11 cellular contexts compared by ENCODE assay signal in genomic region chr18:78979682-78980278, GRCh38. TPM values are rescaled to one million over a fixed set of nuclear protein-coding genes. Genes with fewer than 3 reads are reported as not detected.
DNase-seq lines count a peak whose midpoint lies in the region; FAIRE-seq and TF ChIP-seq lines count a peak whose summit lies in the region.
"Had no signal": no experiment of that assay in that cellular context is flagged by ENCODE, and none has a peak within 500 bp of the region (broad histone marks: within the 10 kb centered on the region; RNA-seq: fewer than 3 reads in every experiment).

Gene SALL3, plus strand, starts transcription at chr18:78979818. Its CDS starts 457 bp downstream, at chr18:78980275.

- no peak within 1 kb of the TSS for H3K27ac Mint-ChIP-seq in nephron progenitor cell

- H3K23me2 ChIP-seq in H1 (ENCODE audit: low read depth, low read length): peaks cover 22% of the 10 kb centered on the region

- H3K27me3 ChIP-seq in HUES6 (ENCODE audit: control insufficient read depth, insufficient read depth, low read length) (peaks cover 42% of the 10 kb centered on the region), H1 (replicated peaks in 1 of 4; ENCODE audit: control insufficient read depth in 3 of 4, extremely low read depth in 1 of 4, insufficient read depth in 3 of 4, low read length in 3 of 4) (peaks cover 28 to 42% (median 38%) of the 10 kb centered on the region in 4 experiments)

- H2AFZ ChIP-seq in H1 (ENCODE audit: low read length): no peak within 1 kb of the TSS

- no peaks in the 10 kb centered on the region for H3K9me3 Mint-ChIP-seq in nephron progenitor cell
- H3K9me3 Mint-ChIP-seq: activated CD4-positive, alpha-beta memory T cell treated with anti-CD3 and anti-CD28 coated beads, Interleukin-2, amount 10 ng/mL, durations not matched to agents 7 days and 5 days had no signal

- H3K14ac ChIP-seq in H1 (ENCODE audit: insufficient read length): no peak within 1 kb of the TSS

- TF ChIP-seq CTCF in H1 (IDR thresholded peaks at IDR 0.05; ENCODE audit: control extremely low read depth in 1 of 3, insufficient read depth in 1 of 3, low read depth in 1 of 3, low read length in 3 of 3) (no peak), nephron progenitor cell (IDR thresholded peaks at IDR 0.05) (no peak)

- H3K56ac ChIP-seq in H1 (replicated peaks; ENCODE audit: insufficient read length, low read depth, low read length): no peak within 1 kb of the TSS

- peak within 1 kb of the TSS; percentile 38 for H4K5ac ChIP-seq in H1 (ENCODE audit: insufficient read length, low read depth, low read length)

- no peak within 1 kb of the TSS for H2BK20ac ChIP-seq in H1 (ENCODE audit: low read length)

- peaks cover 40% of the 10 kb centered on the region for H3K27me3 Mint-ChIP-seq in nephron progenitor cell (ENCODE audit: low read depth, poor library complexity)

- H2AK5ac ChIP-seq in H1 (ENCODE audit: low read depth, low read length): no peak within 1 kb of the TSS

- TF ChIP-seq RAD21 in H1 (IDR thresholded peaks at IDR 0.05 in 1 of 2, conservative IDR thresholded peaks at IDR 0.05 in 1 of 2; ENCODE audit: low read depth in 2 of 2, low read length in 2 of 2): no peak

- peak within 1 kb of the TSS; percentile 70 to 92 for H3K4me2 ChIP-seq in H1 (ENCODE audit: insufficient read depth in 1 of 2, low read depth in 2 of 2, low read length in 2 of 2)

- H2BK120ac ChIP-seq in H1 (replicated peaks; ENCODE audit: low read depth, low read length): no peak within 1 kb of the TSS

- peak within 1 kb of the TSS; percentile 87; the same call in 1 of the 2 replicates for H3K18ac ChIP-seq in H1 (ENCODE audit: extremely low read depth, low read length)

- H3K4me1 Mint-ChIP-seq in nephron progenitor cell: peaks cover 76% of the 10 kb centered on the region

- H3K9ac ChIP-seq in HUES6 (ENCODE audit: low read length) (peak within 1 kb of the TSS; percentile 85), H1 (replicated peaks in 1 of 4; ENCODE audit: extremely low read depth in 1 of 4, low read depth in 3 of 4, low read length in 3 of 4) (peak within 1 kb of the TSS; percentile 65 to 81 (median 72); a peak in 3 of 7 replicates)

- peak within 1 kb of the TSS; percentile 87; the same call in 1 of the 2 replicates for H3K27ac ChIP-seq in HUES6 (ENCODE audit: low read depth, low read length)
- H3K27ac ChIP-seq in H1 (ENCODE audit: low read depth, low read length): 0 out of 2 replicates have a peak within 1 kb of the TSS, but pooled peaks have one; percentile 63
- H3K27ac ChIP-seq: neutrophil had no signal

- H2BK12ac ChIP-seq in H1 (ENCODE audit: low read depth, low read length): no peak within 1 kb of the TSS

- H2BK15ac ChIP-seq in H1 (ENCODE audit: low read length): no peak within 1 kb of the TSS

- H3K36me3 ChIP-seq in HUES6 (ENCODE audit: control insufficient read depth, insufficient read depth, low read length) (no peaks in the 10 kb centered on the region), H1 (ENCODE audit: control insufficient read depth in 2 of 4, insufficient read depth in 4 of 4, low read length in 3 of 4) (peaks cover 0 to 2% (median 0%) of the 10 kb centered on the region in 4 experiments; a peak in 1 of 8 replicates)
- H3K36me3 ChIP-seq: neutrophil had no signal

- DNase-seq in D341Med (ENCODE audit: low spot score) (peak; percentile 78), H1 (ENCODE audit: low read depth in 1 of 2, low spot score in 2 of 2) (no peak), nephron progenitor cell (peak; percentile 73), dermis blood vessel endothelial cell (no peak), globus pallidus (ENCODE audit: low spot score) (no peak), SK-N-DZ (ENCODE audit: low spot score) (no peak)
- DNase-seq in stimulated activated CD4-positive, alpha-beta T cell treated with anti-CD3 and anti-CD28 coated beads, Interleukin-4, amount 100 ng/mL, for 4 hours: no peak
- DNase-seq: activated CD4-positive, alpha-beta memory T cell treated with anti-CD3 and anti-CD28 coated beads, Interleukin-2, amount 10 ng/mL, durations not matched to agents 7 days and 5 days; DMS53 had no signal

- no peaks in the 10 kb centered on the region for H3K79me1 ChIP-seq in H1 (ENCODE audit: low read depth, low read length)

- H2BK5ac ChIP-seq in H1 (ENCODE audit: low read depth, low read length): no peak within 1 kb of the TSS

- H3K4me3 Mint-ChIP-seq in nephron progenitor cell: peak within 1 kb of the TSS; percentile 92

- CTCF ChIA-PET in H1 (lab: Charles Lee; ENCODE audit: partially characterized antibody): no interaction called here

- H3K79me2 ChIP-seq in H1 (ENCODE audit: control insufficient read depth in 1 of 2, insufficient read depth in 2 of 2, low read length in 2 of 2): peaks cover 0 to 42% of the 10 kb centered on the region in 2 experiments; a peak in 3 of 4 replicates

- H4K91ac ChIP-seq in H1 (replicated peaks; ENCODE audit: insufficient read length, low read length): peak within 1 kb of the TSS; percentile 65

- H3K4me3 ChIP-seq in HUES6 (ENCODE audit: low read depth, low read length): peak within 1 kb of the TSS; percentile 82
- H3K4me3 ChIP-seq in H1 (ENCODE audit: extremely low read depth in 1 of 4, insufficient read depth in 2 of 4, low read depth in 3 of 4, low read length in 4 of 4): peak within 1 kb of the TSS; percentile 68 to 93 (median 75)

- H3K9me3 ChIP-seq in HUES6 (ENCODE audit: control insufficient read depth, insufficient read depth, low read depth, low read length) (no peaks in the 10 kb centered on the region), H1 (ENCODE audit: insufficient read depth in 2 of 2, low read depth in 1 of 2, low read length in 1 of 2) (no peaks in the 10 kb centered on the region)
- H3K9me3 ChIP-seq: neutrophil had no signal

- no peak within 1 kb of the TSS for H3K4ac ChIP-seq in H1 (replicated peaks; ENCODE audit: insufficient read length, low read depth, low read length)

- no peaks in the 10 kb centered on the region for H3K36me3 Mint-ChIP-seq in nephron progenitor cell (ENCODE audit: low read depth)

- FAIRE-seq in H1 (lab: Jason Lieb, UNC): no peak

- TF ChIP-seq EP300 in H1 (IDR thresholded peaks at IDR 0.05; ENCODE audit: borderline replicate concordance in 1 of 2, low read depth in 2 of 2, low read length in 2 of 2): no peak

- no peak within 1 kb of the TSS for H3K23ac ChIP-seq in H1 (ENCODE audit: insufficient read length)

- TF ChIP-seq POLR2A in H1 (IDR thresholded peaks at IDR 0.05; ENCODE audit: control extremely low read depth in 1 of 2, low read depth in 2 of 2, low read length in 2 of 2): no peak

- POLR2A ChIA-PET in H1 (lab: Charles Lee; ENCODE audit: partially characterized antibody): interaction anchor here (1.0 kb wide), 1 partner anchor 11 kb away, joined by 3 read pairs; no protein-coding TSS in a partner anchor

- peaks cover 36% of the 10 kb centered on the region for H3K4me1 ChIP-seq in HUES6 (ENCODE audit: control insufficient read depth, insufficient read depth, low read length)
- peaks cover 9 to 26% (median 21%) of the 10 kb centered on the region in 4 experiments for H3K4me1 ChIP-seq in H1 (replicated peaks in 1 of 4; ENCODE audit: control insufficient read depth in 3 of 4, insufficient read depth in 4 of 4, low read length in 3 of 4)

- 1% methylated on average over 37 of the region's 111 CpGs; no CpG with 5 or more reads in 1 of the 2 experiments for WGBS in H1 (ENCODE audit: extremely low coverage in 1 of 2, insufficient coverage in 1 of 2, insufficient read length in 1 of 2, insufficient replicate concordance in 2 of 2, low coverage in 1 of 2, low lambda C conversion rate in 2 of 2, missing lambda C conversion rate in 1 of 2), 2 experiments

- peaks cover 1 to 10% of the 10 kb centered on the region in 2 experiments for H4K20me1 ChIP-seq in H1 (replicated peaks in 1 of 2; ENCODE audit: control insufficient read depth in 1 of 2, insufficient read depth in 2 of 2, low read length in 2 of 2)

- peak within 1 kb of the TSS; percentile 94 for H4K8ac ChIP-seq in H1 (ENCODE audit: extremely low read depth, insufficient read depth, low read length)

TF ChIP-seq in H1, 55 proteins besides CTCF, POLR2A, EP300 and RAD21:
- TF ChIP-seq NANOG (IDR thresholded peaks at IDR 0.05; ENCODE audit: insufficient read depth, low read depth, low read length, poor library complexity, severe bottlenecking): peak; percentile 29
- no peak for TF ChIP-seq EZH2 (IDR thresholded peaks at IDR 0.05; ENCODE audit: low read depth, low read length, severe bottlenecking)
TF ChIP-seq in H1: peak in this region for 1.

RNA-seq across cellular contexts. Expression of gene SALL3, which starts in this region (rescaled TPM):
- total RNA-seq in H1 (2021; fragmentation: NEBNext Ultra II Directional; extraction: Animal tissue kit (Norgen Biotek cat#: 25700)): 46.4 and 54.5 TPM in 2 replicates
- 10.5 and 24.5 TPM in 2 replicates for polyA plus RNA-seq in H1 (2011; rRNA removed)
- polyA plus RNA-seq in H1 (2011; cell fraction: cytosol; rRNA removed): 13.8 TPM
- polyA plus RNA-seq in H1 (2011; cell fraction: nucleus; rRNA removed): 44.0 TPM
- polyA plus RNA-seq in H1 (2012, experiment 1 of 2): 21.6 to 25.4 TPM (median 23.5 TPM) in 4 replicates
- polyA plus RNA-seq in H1 (2012, experiment 2 of 2): 10.1 TPM
- polyA plus RNA-seq in H1 (2013, experiment 1 of 2): 19.9 TPM
- 18.1 TPM for polyA plus RNA-seq in H1 (2013, experiment 2 of 2)
- 8.5 and 12.3 TPM in 2 replicates for polyA minus RNA-seq in H1 (2011; rRNA and poly(A)+ RNA removed)
- 41.6 TPM for polyA minus RNA-seq in H1 (2011; cell fraction: cytosol; rRNA and poly(A)+ RNA removed)
- 48.0 TPM for polyA minus RNA-seq in H1 (2011; cell fraction: nucleus; rRNA and poly(A)+ RNA removed)
- total RNA-seq in dermis blood vessel endothelial cell: under 0.01 and 0.05 TPM in 2 replicates
- 0.16 and 0.50 TPM in 2 replicates for polyA plus RNA-seq in SK-N-DZ (2014; cell fraction: cytosol; rRNA removed)
- 0.07 and 2.8 TPM in 2 replicates for polyA plus RNA-seq in SK-N-DZ (2014; cell fraction: nucleus; rRNA removed)
- total RNA-seq: activated CD4-positive, alpha-beta memory T cell treated with anti-CD3 and anti-CD28 coated beads, Interleukin-2, amount 10 ng/mL, durations not matched to agents 7 days and 5 days had no signal

Comparison
In these comparisons a context has a peak if more than half of its experiments do, and no peak if none do; other contexts are left out.
1. RNA of gene SALL3 (total RNA-seq): 46.4 to 54.5 TPM in H1; under 0.01 to 0.05 TPM in dermis blood vessel endothelial cell; every median in the first group is over 10 times any median in the second.
2. DNase-seq: peak in D341Med (single experiment) and nephron progenitor cell (single experiment); none in H1 (0 of 2), dermis blood vessel endothelial cell (single experiment), globus pallidus (single experiment), SK-N-DZ (single experiment) and stimulated activated CD4-positive, alpha-beta T cell treated with anti-CD3 and anti-CD28 coated beads, Interleukin-4, amount 100 ng/mL, for 4 hours (0 of 2).